Comparison of ENCODE assay signal across 23 cellular contexts in the genomic region with DNA sequence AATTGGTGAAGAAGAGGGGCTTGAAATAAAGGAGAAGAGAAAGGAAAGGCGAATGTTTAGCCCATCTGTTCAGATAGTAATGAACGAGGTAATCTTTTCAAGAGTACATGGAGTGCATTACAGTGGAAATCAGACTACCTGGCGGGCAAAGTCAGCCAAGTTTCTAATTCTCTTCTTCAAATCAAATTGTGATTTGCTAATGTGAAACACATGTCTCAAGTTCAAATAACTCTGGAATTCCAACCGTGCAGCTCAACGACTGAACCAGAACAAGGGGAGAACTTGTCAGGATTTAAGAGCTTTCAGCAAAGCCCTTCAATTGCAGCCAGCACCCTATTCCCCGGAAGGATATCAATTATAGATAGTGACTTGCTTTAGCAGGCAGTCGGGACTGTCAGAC.
A peak's percentile ranks its signal among the peaks of the same experiment; 100 is the strongest.
DNase-seq lines count a peak whose midpoint lies in the region; ATAC-seq and TF ChIP-seq lines count a peak whose summit lies in the region.
"Had no signal": no experiment of that assay in that cellular context is flagged by ENCODE, and none has a peak within 500 bp of the region (broad histone marks: within the 10 kb centered on the region; RNA-seq: fewer than 3 reads in every experiment).

No MANE protein-coding gene starts in this region.

- DNase-seq in SK-N-MC (ENCODE audit: low read depth, low spot score) (peak; percentile 2), fibroblast of gingiva (ENCODE audit: low read depth) (peak; percentile 17), mesothelial cell of epicardium (ENCODE audit: low spot score in 2 of 2, unreplicated experiment in 2 of 2) (no peak), upper lobe of right lung (no peak), AML-193 (lab: John Stamatoyannopoulos, UW) (no peak), GOT3 (lab: John Stamatoyannopoulos, UW) (no peak)
- DNase-seq: Calu3, DMS79 treated with DMSO at 0.1 percent for 48 hours, GF-D8, HCEC 1CT, IMR-90, KG1, MG63, NCI-H1105 treated with DMSO at 0.1 percent for 48 hours, NCI-H146, NCI-H1930, NCI-H2107, NCI-H446, NCI-H524 treated with DMSO at 0.1 percent for 48 hours, NCI-H774, PC-9, Right ventricle myocardium superior had no signal

- H3K36me3 Mint-ChIP-seq in mesothelial cell of epicardium, result peaks cover 52% of the 10 kb centered on the region

- intact Hi-C loops in upper lobe of right lung (cut with DNase I), result no loop called here

- no peak overlapping the region for H3K4me3 ChIP-seq in SK-N-MC
- no peak overlapping the region for H3K4me3 ChIP-seq in upper lobe of right lung
- H3K4me3 ChIP-seq: MG63, PC-9 had no signal

- ATAC-seq in upper lobe of right lung (peak; percentile 62), GM21360 (IDR thresholded peaks at IDR 0.05; ENCODE audit: unreplicated experiment) (no peak)

- H3K9ac ChIP-seq in SK-N-MC (ENCODE audit: insufficient read length), result no peak overlapping the region

- H3K27ac ChIP-seq in SK-N-MC, result no peak overlapping the region
- H3K27ac ChIP-seq in upper lobe of right lung, result no peak overlapping the region
- H3K27ac ChIP-seq: PC-9 had no signal

- H3K4me3 Mint-ChIP-seq in mesothelial cell of epicardium, result no peak overlapping the region

- H3K9me3 ChIP-seq in SK-N-MC (ENCODE audit: low read depth, low read length) (no peaks in the 10 kb centered on the region), upper lobe of right lung (no peaks in the 10 kb centered on the region)
- H3K9me3 ChIP-seq: MG63 had no signal

- H3K27me3 ChIP-seq in upper lobe of right lung, result no peaks in the 10 kb centered on the region
- H3K27me3 ChIP-seq: MG63 had no signal

- H3K36me3 ChIP-seq in SK-N-MC (ENCODE audit: insufficient read depth, low read length) (no peaks in the 10 kb centered on the region), upper lobe of right lung (peaks cover 8% of the 10 kb centered on the region)

- H3K27ac Mint-ChIP-seq in mesothelial cell of epicardium, result peak overlapping the region; percentile 74

- H3K27me3 Mint-ChIP-seq in mesothelial cell of epicardium (ENCODE audit: low read depth), result no peaks in the 10 kb centered on the region

- TF ChIP-seq CTCF in mesothelial cell of epicardium (IDR thresholded peaks at IDR 0.05; ENCODE audit: unreplicated experiment) (no peak), upper lobe of right lung (IDR thresholded peaks at IDR 0.05) (no peak)

- no peaks in the 10 kb centered on the region for H3K9me3 Mint-ChIP-seq in mesothelial cell of epicardium

- H3K4me1 ChIP-seq in upper lobe of right lung, result no peaks in the 10 kb centered on the region

- peaks cover 74% of the 10 kb centered on the region for H3K4me1 Mint-ChIP-seq in mesothelial cell of epicardium

Comparison
In these comparisons a context has a peak if more than half of its experiments do, and no peak if none do; other contexts are left out.
1. DNase-seq: peak in SK-N-MC (single experiment) and fibroblast of gingiva (single experiment); none in mesothelial cell of epicardium (0 of 2), upper lobe of right lung (single experiment), AML-193 (0 of 2) and GOT3 (single experiment).